33 cellular contexts compared by ENCODE assay signal in genomic region chr7:159040912-159041711, GRCh38.
DNase-seq lines count a peak whose midpoint lies in the region; ATAC-seq, FAIRE-seq and TF ChIP-seq lines count a peak whose summit lies in the region.
"Had no signal": no experiment of that assay in that cellular context is flagged by ENCODE, and none has a peak within 500 bp of the region (broad histone marks: within the 10 kb centered on the region; RNA-seq: fewer than 3 reads in every experiment).

No MANE protein-coding gene starts in this region.

- H3K27ac Mint-ChIP-seq in type B pancreatic cell = no peak overlapping the region
- H3K27ac Mint-ChIP-seq: IgD-negative memory B cell; memory B cell; stimulated activated naive CD8-positive, alpha-beta T cell treated with anti-CD3 and anti-CD28 coated beads, Interleukin-15, Interleukin-2, amounts not matched to agents 100 ng/mL and 50 ng/mL, for 24 hours had no signal

- no peaks in the 10 kb centered on the region for H3K4me1 ChIP-seq in lung (ENCODE audit: control insufficient read depth in 2 of 2, insufficient read depth in 2 of 2, low read length in 2 of 2)
- H3K4me1 ChIP-seq: A549, breast epithelium, HAP-1, prostate gland, thyroid gland had no signal

- FAIRE-seq in bronchial epithelial cell (lab: Jason Lieb, UNC) = peak; percentile 52
- FAIRE-seq: A549, GM19239, RCC 7860 had no signal

- peak; percentile 42 for DNase-seq in activated effector memory CD4-positive, alpha-beta T cell treated with anti-CD3 and anti-CD28 coated beads, Interleukin-2, amount 50 U/mL, for 16 hours
- no peak for DNase-seq in activated effector memory CD4-positive, alpha-beta T cell treated with Interleukin-2 at 50 U/mL for 16 hours
- DNase-seq in bronchial epithelial cell (ENCODE audit: low read depth) (no peak), lung (ENCODE audit: low spot score) (peak; percentile 26), type B pancreatic cell (ENCODE audit: extremely low spot score, unreplicated experiment) (peak; percentile 62), SHP77 treated with DMSO at 0.1 percent for 48 hours (lab: John Stamatoyannopoulos, UW) (no peak), NCI-H1048 (lab: John Stamatoyannopoulos, UW) (no peak)
- DNase-seq: activated naive CD4-positive, alpha-beta T cell treated with anti-CD3 and anti-CD28 coated beads, Interleukin-2, amount 50 U/mL, for 16 hours; activated T-cell treated with anti-CD3 and anti-CD28 coated beads, Interleukin-2, amount 50 U/mL, for 4 hours; amniotic stem cell; cortex of kidney; DMS53; esophagus squamous epithelium; foreskin melanocyte; GDM1; NCI-H1105 treated with DMSO at 0.1 percent for 48 hours; NCI-H2029 treated with DMSO at 0.1 percent for 48 hours; NCI-H345; NCI-H748 treated with DMSO at 0.1 percent for 48 hours; T-helper 1 cell; thyroid gland had no signal

- no peak for ATAC-seq in lung (ENCODE audit: insufficient read depth, low FRiP score)
- no peak for ATAC-seq in GM18909 (IDR thresholded peaks at IDR 0.05; ENCODE audit: poor library complexity, unreplicated experiment)
- ATAC-seq: A549; activated CD4-positive, CD25-positive, alpha-beta regulatory T cell treated with anti-CD3 and anti-CD28 coated beads, Interleukin-2, amount 50 U/mL, for 24 hours; activated T-cell treated with anti-CD3 and anti-CD28 coated beads, Interleukin-2, amount 50 U/mL, for 4 hours had no signal

- H3K4me3 Mint-ChIP-seq in type B pancreatic cell = no peak overlapping the region
- H3K4me3 Mint-ChIP-seq: activated T-cell treated with anti-CD3 and anti-CD28 coated beads, Interleukin-2, amount 50 U/mL, for 4 hours; IgD-negative memory B cell; memory B cell; stimulated activated naive CD8-positive, alpha-beta T cell treated with anti-CD3 and anti-CD28 coated beads, Interleukin-15, Interleukin-2, amounts not matched to agents 100 ng/mL and 50 ng/mL, for 24 hours had no signal

- H3K36me3 ChIP-seq in bronchial epithelial cell (ENCODE audit: control insufficient read depth, insufficient read depth, low read length) (no peaks in the 10 kb centered on the region), lung (ENCODE audit: control insufficient read depth in 2 of 2, insufficient read depth in 2 of 2, low read length in 2 of 2) (no peaks in the 10 kb centered on the region)
- H3K36me3 ChIP-seq: breast epithelium, esophagus squamous epithelium, HAP-1, neutrophil, prostate gland, thyroid gland had no signal

- no peaks in the 10 kb centered on the region for H3K27me3 ChIP-seq in bronchial epithelial cell (ENCODE audit: control insufficient read depth, insufficient read depth, low read length)
- no peaks in the 10 kb centered on the region for H3K27me3 ChIP-seq in lung (ENCODE audit: control insufficient read depth, insufficient read depth)
- H3K27me3 ChIP-seq: breast epithelium, neutrophil, thyroid gland had no signal

- TF ChIP-seq CTCF in bronchial epithelial cell (IDR thresholded peaks at IDR 0.05; ENCODE audit: insufficient read depth, low read length, severe bottlenecking) = no peak
- no peak for TF ChIP-seq CTCF in lung (IDR thresholded peaks at IDR 0.05; ENCODE audit: control extremely low read depth, extremely low read depth)
- TF ChIP-seq CTCF in type B pancreatic cell (conservative IDR thresholded peaks at IDR 0.05) = no peak

- no peaks in the 10 kb centered on the region for H3K9me3 Mint-ChIP-seq in type B pancreatic cell
- H3K9me3 Mint-ChIP-seq: activated T-cell treated with anti-CD3 and anti-CD28 coated beads, Interleukin-2, amount 50 U/mL, for 4 hours; stimulated activated naive CD8-positive, alpha-beta T cell treated with anti-CD3 and anti-CD28 coated beads, Interleukin-15, Interleukin-2, amounts not matched to agents 100 ng/mL and 50 ng/mL, for 24 hours had no signal

- H3K27ac ChIP-seq in lung (ENCODE audit: low read depth in 1 of 2, low read length in 1 of 2) = no peak overlapping the region
- H3K27ac ChIP-seq: A549, breast epithelium, esophagus squamous epithelium, neutrophil, prostate gland, thyroid gland had no signal

- H3K4me3 ChIP-seq in bronchial epithelial cell (ENCODE audit: low read depth, low read length) (no peak overlapping the region), lung (no peak overlapping the region)
- H3K4me3 ChIP-seq: A549, breast epithelium, esophagus squamous epithelium, HAP-1, prostate gland, thyroid gland had no signal

- H3K36me3 Mint-ChIP-seq in type B pancreatic cell = no peaks in the 10 kb centered on the region
- H3K36me3 Mint-ChIP-seq: memory B cell had no signal

- 93 to 94% methylated on average over 24 of the region's 24 CpGs for WGBS in lung, 2 donors

- H3K4me1 Mint-ChIP-seq in type B pancreatic cell (ENCODE audit: unreplicated experiment) = no peaks in the 10 kb centered on the region
- H3K4me1 Mint-ChIP-seq: IgD-negative memory B cell, memory B cell had no signal

- no peaks in the 10 kb centered on the region for H3K27me3 Mint-ChIP-seq in type B pancreatic cell
- H3K27me3 Mint-ChIP-seq: memory B cell; stimulated activated naive CD8-positive, alpha-beta T cell treated with anti-CD3 and anti-CD28 coated beads, Interleukin-15, Interleukin-2, amounts not matched to agents 100 ng/mL and 50 ng/mL, for 24 hours had no signal

- peaks cover 0 to 3% of the 10 kb centered on the region in 2 donors for H3K9me3 ChIP-seq in lung (ENCODE audit: control insufficient read depth in 2 of 2, insufficient read depth in 1 of 2, low read length in 1 of 2)
- H3K9me3 ChIP-seq: breast epithelium, esophagus squamous epithelium, HAP-1, neutrophil, prostate gland, thyroid gland had no signal

Comparison
In these comparisons a context has a peak if more than half of its experiments do, and no peak if none do; other contexts are left out.
1. DNase-seq: peak in activated effector memory CD4-positive, alpha-beta T cell treated with anti-CD3 and anti-CD28 coated beads, Interleukin-2, amount 50 U/mL, for 16 hours (single experiment), lung (single experiment) and type B pancreatic cell (single experiment); none in activated effector memory CD4-positive, alpha-beta T cell treated with Interleukin-2 at 50 U/mL for 16 hours (single experiment), bronchial epithelial cell (single experiment), SHP77 treated with DMSO at 0.1 percent for 48 hours (single experiment) and NCI-H1048 (single experiment).